In genomic region chr3:122760457-122761271, GRCh38 we compare ENCODE assay signal across 15 cellular contexts. TPM values are rescaled to one million over a fixed set of nuclear protein-coding genes. Genes with fewer than 3 reads are reported as not detected.
DNase-seq lines count a peak whose midpoint lies in the region; ATAC-seq and TF ChIP-seq lines count a peak whose summit lies in the region.
"Had no signal": no experiment of that assay in that cellular context is flagged by ENCODE, and none has a peak within 500 bp of the region (broad histone marks: within the 10 kb centered on the region; RNA-seq: fewer than 3 reads in every experiment).

No MANE protein-coding gene starts in this region.

- H3K9me3 Mint-ChIP-seq in CD4-positive, alpha-beta T cell, result no peaks in the 10 kb centered on the region
- no peaks in the 10 kb centered on the region for H3K9me3 Mint-ChIP-seq in activated T-helper 17 cell treated with anti-CD3 and anti-CD28 coated beads, Interleukin-2, amount 50 U/mL, for 72 hours
- H3K9me3 Mint-ChIP-seq in CD8-positive, alpha-beta T cell, result no peaks in the 10 kb centered on the region
- no peaks in the 10 kb centered on the region for H3K9me3 Mint-ChIP-seq in activated CD8-positive, alpha-beta T cell treated with anti-CD3 and anti-CD28 coated beads, Interleukin-2, amount 10 ng/mL, durations not matched to agents 7 days and 5 days (ENCODE audit: insufficient read depth)
- H3K9me3 Mint-ChIP-seq: activated naive CD4-positive, alpha-beta T cell treated with anti-CD3 and anti-CD28 coated beads, Interleukin-2, amount 10 ng/mL, durations not matched to agents 7 days and 5 days; stimulated activated naive B cell treated with anti-CD40 and anti-IgM and Interleukin-4, amounts not matched to agents 10 μg/mL and 1 μg/mL and 100 μg/mL, for 72 hours had no signal

- no peaks in the 10 kb centered on the region for H3K79me2 ChIP-seq in neural cell (replicated peaks; ENCODE audit: insufficient read depth, low read length)

- H3K9me3 ChIP-seq in CD4-positive, alpha-beta T cell (ENCODE audit: control insufficient read depth, low read length), result no peaks in the 10 kb centered on the region
- no peaks in the 10 kb centered on the region for H3K9me3 ChIP-seq in neural cell (ENCODE audit: low read length)
- H3K9me3 ChIP-seq in CD8-positive, alpha-beta T cell (ENCODE audit: low read length), result no peaks in the 10 kb centered on the region
- H3K9me3 ChIP-seq: right atrium auricular region, vagina had no signal

- POLR2A ChIA-PET in CD4-positive, alpha-beta T cell (lab: Charles Lee), result no interaction called here
- POLR2A ChIA-PET in CD8-positive, alpha-beta T cell (lab: Charles Lee), result no interaction called here
- POLR2A ChIA-PET in activated CD8-positive, alpha-beta T cell treated with anti-CD3 and anti-CD28 coated beads, Interleukin-2, amount 10 ng/mL, durations not matched to agents 7 days and 5 days (lab: Charles Lee), result no interaction called here

- H3K27me3 Mint-ChIP-seq in CD4-positive, alpha-beta T cell, result no peaks in the 10 kb centered on the region
- H3K27me3 Mint-ChIP-seq in activated T-helper 17 cell treated with anti-CD3 and anti-CD28 coated beads, Interleukin-2, amount 50 U/mL, for 72 hours, result no peaks in the 10 kb centered on the region
- H3K27me3 Mint-ChIP-seq in CD8-positive, alpha-beta T cell (ENCODE audit: low read depth), result no peaks in the 10 kb centered on the region
- H3K27me3 Mint-ChIP-seq in activated CD8-positive, alpha-beta T cell treated with anti-CD3 and anti-CD28 coated beads, Interleukin-2, amount 10 ng/mL, durations not matched to agents 7 days and 5 days (ENCODE audit: low read depth), result no peaks in the 10 kb centered on the region
- H3K27me3 Mint-ChIP-seq: activated CD8-positive, alpha-beta memory T cell treated with anti-CD3 and anti-CD28 coated beads, Interleukin-2, amount 10 ng/mL, durations not matched to agents 7 days and 5 days; activated naive CD4-positive, alpha-beta T cell treated with anti-CD3 and anti-CD28 coated beads, Interleukin-2, amount 10 ng/mL, durations not matched to agents 7 days and 5 days; stimulated activated naive B cell treated with anti-CD40 and anti-IgM and Interleukin-4, amounts not matched to agents 10 μg/mL and 1 μg/mL and 100 μg/mL, for 72 hours had no signal

- intact Hi-C loops in CD4-positive, alpha-beta T cell (cut with DNase I, micrococcal nuclease), result no loop called here
- intact Hi-C loops in CD8-positive, alpha-beta T cell (cut with DNase I, micrococcal nuclease), result no loop called here

- CTCF ChIA-PET in CD4-positive, alpha-beta T cell (lab: Charles Lee), result no interaction called here
- CTCF ChIA-PET in CD8-positive, alpha-beta T cell (lab: Charles Lee), result interaction anchor here (0.6 kb wide), 1 partner anchor 367 kb away, joined by 4 read pairs; no protein-coding TSS in a partner anchor
- CTCF ChIA-PET in activated CD8-positive, alpha-beta T cell treated with anti-CD3 and anti-CD28 coated beads, Interleukin-2, amount 10 ng/mL, durations not matched to agents 7 days and 5 days (lab: Charles Lee), result interaction anchor here (0.7 to 1.0 kb wide), 3 partner anchors 14 to 33 kb away, joined by 3 to 4 read pairs (median 3); partner anchors contain the start of gene HSPBAP1

- H3K4me1 ChIP-seq in CD8-positive, alpha-beta T cell (ENCODE audit: insufficient read depth, low read length), result no peaks in the 10 kb centered on the region
- H3K4me1 ChIP-seq: vagina had no signal

- H3F3A ChIP-seq in neural cell (ENCODE audit: insufficient read depth, low read length, poor library complexity, severe bottlenecking), result no peaks in the 10 kb centered on the region

- no peaks in the 10 kb centered on the region for H3K4me1 Mint-ChIP-seq in CD4-positive, alpha-beta T cell (ENCODE audit: low read depth)
- no peaks in the 10 kb centered on the region for H3K4me1 Mint-ChIP-seq in activated T-helper 17 cell treated with anti-CD3 and anti-CD28 coated beads, Interleukin-2, amount 50 U/mL, for 72 hours
- H3K4me1 Mint-ChIP-seq in CD8-positive, alpha-beta T cell (ENCODE audit: low read depth), result peaks cover 3% of the 10 kb centered on the region
- H3K4me1 Mint-ChIP-seq in activated CD8-positive, alpha-beta T cell treated with anti-CD3 and anti-CD28 coated beads, Interleukin-2, amount 10 ng/mL, durations not matched to agents 7 days and 5 days (ENCODE audit: low read depth), result peaks cover 23% of the 10 kb centered on the region

- H3K27me3 ChIP-seq in CD4-positive, alpha-beta T cell (ENCODE audit: control insufficient read depth, insufficient read depth, low read length), result no peaks in the 10 kb centered on the region
- no peaks in the 10 kb centered on the region for H3K27me3 ChIP-seq in neural cell (ENCODE audit: insufficient read depth, low read depth, low read length)
- no peaks in the 10 kb centered on the region for H3K27me3 ChIP-seq in CD8-positive, alpha-beta T cell (ENCODE audit: insufficient read depth, low read length)
- H3K27me3 ChIP-seq: right atrium auricular region, vagina had no signal

- H3K9me2 ChIP-seq in neural cell (ENCODE audit: insufficient read depth, low read length), result no peaks in the 10 kb centered on the region

- no peak for DNase-seq in CD4-positive, alpha-beta T cell
- peak; percentile 7 for DNase-seq in fibroblast of pulmonary artery (ENCODE audit: low read depth)
- no peak for DNase-seq in CD8-positive, alpha-beta T cell
- no peak for DNase-seq in activated CD8-positive, alpha-beta T cell treated with anti-CD3 and anti-CD28 coated beads, Interleukin-2, amount 10 ng/mL, durations not matched to agents 7 days and 5 days
- DNase-seq: activated CD8-positive, alpha-beta memory T cell treated with anti-CD3 and anti-CD28 coated beads, Interleukin-2, amount 10 ng/mL, durations not matched to agents 7 days and 5 days; activated naive CD4-positive, alpha-beta T cell treated with anti-CD3 and anti-CD28 coated beads, Interleukin-2, amount 10 ng/mL, durations not matched to agents 7 days and 5 days; DMS53; stimulated activated CD4-positive, alpha-beta T cell treated with anti-CD3 and anti-CD28 coated beads, Interleukin-4, amount 100 ng/mL, for 4 hours; stimulated activated naive B cell treated with anti-CD40 and anti-IgM and Interleukin-4, amounts not matched to agents 10 μg/mL and 1 μg/mL and 100 μg/mL, for 72 hours had no signal

- TF ChIP-seq RAD21 in Ishikawa (IDR thresholded peaks at IDR 0.05; ENCODE audit: low read depth) (no peak), neural cell (conservative IDR thresholded peaks at IDR 0.05) (no peak)

- H3K27ac ChIP-seq in CD4-positive, alpha-beta T cell (ENCODE audit: low read depth, low read length), result no peak overlapping the region
- H3K27ac ChIP-seq in neural cell (ENCODE audit: low read length), result peak overlapping the region; percentile 6
- no peak overlapping the region for H3K27ac ChIP-seq in CD8-positive, alpha-beta T cell (ENCODE audit: low read depth, low read length)
- H3K27ac ChIP-seq: right atrium auricular region, vagina had no signal

- H3K4me3 Mint-ChIP-seq in CD4-positive, alpha-beta T cell, result no peak overlapping the region
- H3K4me3 Mint-ChIP-seq in activated T-helper 17 cell treated with anti-CD3 and anti-CD28 coated beads, Interleukin-2, amount 50 U/mL, for 72 hours, result no peak overlapping the region
- H3K4me3 Mint-ChIP-seq in CD8-positive, alpha-beta T cell, result no peak overlapping the region
- H3K4me3 Mint-ChIP-seq in activated CD8-positive, alpha-beta T cell treated with anti-CD3 and anti-CD28 coated beads, Interleukin-2, amount 10 ng/mL, durations not matched to agents 7 days and 5 days, result no peak overlapping the region
- H3K4me3 Mint-ChIP-seq: activated CD8-positive, alpha-beta memory T cell treated with anti-CD3 and anti-CD28 coated beads, Interleukin-2, amount 10 ng/mL, durations not matched to agents 7 days and 5 days; activated naive CD4-positive, alpha-beta T cell treated with anti-CD3 and anti-CD28 coated beads, Interleukin-2, amount 10 ng/mL, durations not matched to agents 7 days and 5 days; stimulated activated naive B cell treated with anti-CD40 and anti-IgM and Interleukin-4, amounts not matched to agents 10 μg/mL and 1 μg/mL and 100 μg/mL, for 72 hours had no signal

- no peak overlapping the region for H2AFZ ChIP-seq in neural cell (ENCODE audit: low read depth, low read length)

- peaks cover 73% of the 10 kb centered on the region for H3K36me3 Mint-ChIP-seq in CD4-positive, alpha-beta T cell (ENCODE audit: low read depth)
- H3K36me3 Mint-ChIP-seq in activated T-helper 17 cell treated with anti-CD3 and anti-CD28 coated beads, Interleukin-2, amount 50 U/mL, for 72 hours (ENCODE audit: low read depth), result peaks cover 6% of the 10 kb centered on the region
- H3K36me3 Mint-ChIP-seq in CD8-positive, alpha-beta T cell, result peaks cover 57% of the 10 kb centered on the region
- peaks cover 3% of the 10 kb centered on the region for H3K36me3 Mint-ChIP-seq in activated CD8-positive, alpha-beta T cell treated with anti-CD3 and anti-CD28 coated beads, Interleukin-2, amount 10 ng/mL, durations not matched to agents 7 days and 5 days (ENCODE audit: low read depth)

- no peaks in the 10 kb centered on the region for H4K20me1 ChIP-seq in neural cell (ENCODE audit: insufficient read depth)

- TF ChIP-seq CTCF in CD4-positive, alpha-beta T cell (IDR thresholded peaks at IDR 0.05), result no peak
- TF ChIP-seq CTCF in fibroblast of pulmonary artery (IDR thresholded peaks at IDR 0.05; ENCODE audit: low read length, missing control alignments) (no peak), neural cell (IDR thresholded peaks at IDR 0.05; ENCODE audit: poor library complexity, severe bottlenecking) (no peak)
- no peak for TF ChIP-seq CTCF in CD8-positive, alpha-beta T cell (IDR thresholded peaks at IDR 0.05)

- H3K36me3 ChIP-seq in neural cell (ENCODE audit: insufficient read depth, low read length), result no peaks in the 10 kb centered on the region
- peaks cover 5% of the 10 kb centered on the region for H3K36me3 ChIP-seq in CD8-positive, alpha-beta T cell (ENCODE audit: insufficient read depth, low read length)
- H3K36me3 ChIP-seq: right atrium auricular region, vagina had no signal

- peak overlapping the region; percentile 27 for H3K27ac Mint-ChIP-seq in CD4-positive, alpha-beta T cell
- H3K27ac Mint-ChIP-seq in activated T-helper 17 cell treated with anti-CD3 and anti-CD28 coated beads, Interleukin-2, amount 50 U/mL, for 72 hours, result no peak overlapping the region
- no peak overlapping the region for H3K27ac Mint-ChIP-seq in CD8-positive, alpha-beta T cell
- no peak overlapping the region for H3K27ac Mint-ChIP-seq in activated CD8-positive, alpha-beta T cell treated with anti-CD3 and anti-CD28 coated beads, Interleukin-2, amount 10 ng/mL, durations not matched to agents 7 days and 5 days
- H3K27ac Mint-ChIP-seq: activated CD8-positive, alpha-beta memory T cell treated with anti-CD3 and anti-CD28 coated beads, Interleukin-2, amount 10 ng/mL, durations not matched to agents 7 days and 5 days; activated naive CD4-positive, alpha-beta T cell treated with anti-CD3 and anti-CD28 coated beads, Interleukin-2, amount 10 ng/mL, durations not matched to agents 7 days and 5 days; stimulated activated naive B cell treated with anti-CD40 and anti-IgM and Interleukin-4, amounts not matched to agents 10 μg/mL and 1 μg/mL and 100 μg/mL, for 72 hours had no signal

- no peak overlapping the region for H3K9ac ChIP-seq in neural cell (ENCODE audit: low read length)

- H3K4me3 ChIP-seq in fibroblast of pulmonary artery (replicated peaks; ENCODE audit: low read depth, low read length), result no peak overlapping the region
- peak overlapping the region; percentile 26 for H3K4me3 ChIP-seq in neural cell (ENCODE audit: low read length)
- no peak overlapping the region for H3K4me3 ChIP-seq in CD8-positive, alpha-beta T cell (ENCODE audit: low read depth, low read length)
- H3K4me3 ChIP-seq: right atrium auricular region, vagina had no signal

- TF ChIP-seq EP300 in Ishikawa (IDR thresholded peaks at IDR 0.05; ENCODE audit: borderline replicate concordance), result peak; percentile 84
- TF ChIP-seq EP300 in neural cell (conservative IDR thresholded peaks at IDR 0.05; ENCODE audit: poor library complexity, severe bottlenecking), result no peak

- ATAC-seq in CD4-positive, alpha-beta T cell (ENCODE audit: poor library complexity), result no peak
- ATAC-seq in activated T-helper 17 cell treated with anti-CD3 and anti-CD28 coated beads, Interleukin-2, amount 50 U/mL, for 72 hours (replicated peaks), result no peak
- ATAC-seq in CD8-positive, alpha-beta T cell, result no peak
- ATAC-seq in activated CD8-positive, alpha-beta T cell treated with anti-CD3 and anti-CD28 coated beads, Interleukin-2, amount 10 ng/mL, durations not matched to agents 7 days and 5 days, result no peak
- no peak for ATAC-seq in HG03025 (IDR thresholded peaks at IDR 0.05; ENCODE audit: low FRiP score, unreplicated experiment)
- ATAC-seq: activated CD8-positive, alpha-beta memory T cell treated with anti-CD3 and anti-CD28 coated beads, Interleukin-2, amount 10 ng/mL, durations not matched to agents 7 days and 5 days; stimulated activated naive B cell treated with anti-CD40 and anti-IgM and Interleukin-4, amounts not matched to agents 10 μg/mL and 1 μg/mL and 100 μg/mL, for 72 hours had no signal

- no peak overlapping the region for H3K4me2 ChIP-seq in neural cell (ENCODE audit: low read length)

RNA-seq across cellular contexts. Expression of gene HSPBAP1, which starts 33.0 kb away (rescaled TPM):
- total RNA-seq in CD4-positive, alpha-beta T cell, result 10 to 100 TPM in 1 of 2 experiments, 1 to 10 TPM in 1; 9.3 to 11.0 TPM
- polyA plus RNA-seq in neural cell, result 8.6 and 9.3 TPM in 2 replicates
- polyA minus RNA-seq in neural cell, result 6.6 and 9.1 TPM in 2 replicates
- 1 to 10 TPM; 5.1 to 6.7 TPM for total RNA-seq in activated T-helper 17 cell treated with anti-CD3 and anti-CD28 coated beads, Interleukin-2, amount 50 U/mL, for 72 hours
- 1 to 10 TPM; 8.7 to 9.3 TPM for total RNA-seq in CD8-positive, alpha-beta T cell
- 1 to 10 TPM; 4.4 to 5.9 TPM for total RNA-seq in activated CD8-positive, alpha-beta T cell treated with anti-CD3 and anti-CD28 coated beads, Interleukin-2, amount 10 ng/mL, durations not matched to agents 7 days and 5 days

RNA-seq across cellular contexts. Expression of gene SLC49A4, which starts 34.2 kb away (rescaled TPM):
- 1 to 10 TPM; 4.7 to 5.1 TPM for total RNA-seq in CD4-positive, alpha-beta T cell
- 16.2 and 16.9 TPM in 2 replicates for polyA plus RNA-seq in neural cell
- polyA minus RNA-seq in neural cell, result 31.0 and 36.0 TPM in 2 replicates
- 1 to 10 TPM; 1.9 to 2.6 TPM for total RNA-seq in activated T-helper 17 cell treated with anti-CD3 and anti-CD28 coated beads, Interleukin-2, amount 50 U/mL, for 72 hours
- total RNA-seq in CD8-positive, alpha-beta T cell, result 1 to 10 TPM; 3.7 to 4.4 TPM
- 1 to 10 TPM; 1.3 to 1.5 TPM for total RNA-seq in activated CD8-positive, alpha-beta T cell treated with anti-CD3 and anti-CD28 coated beads, Interleukin-2, amount 10 ng/mL, durations not matched to agents 7 days and 5 days
